ENCODE assay signal across 25 cellular contexts in genomic region chr6:85754894-85755293, GRCh38.
"Had no signal": no experiment of that assay in that cellular context is flagged by ENCODE, and none has a peak within 500 bp of the region (broad histone marks: within the 10 kb centered on the region; RNA-seq: fewer than 3 reads in every experiment).

No MANE protein-coding gene starts in this region.

- H3K27me3 ChIP-seq: brain microvascular endothelial cell, dorsolateral prefrontal cortex had no signal

- H3K27ac ChIP-seq: brain microvascular endothelial cell, coronary artery, dorsolateral prefrontal cortex, VCaP had no signal

- H3K4me3 ChIP-seq: coronary artery, dorsolateral prefrontal cortex had no signal

- DNase-seq: activated CD4-positive, alpha-beta memory T cell treated with anti-CD3 and anti-CD28 coated beads, Interleukin-2, amount 10 ng/mL, durations not matched to agents 7 days and 5 days; activated CD4-positive, alpha-beta T cell treated with anti-CD3 and anti-CD28 coated beads for 1 hour; activated CD4-positive, alpha-beta T cell treated with anti-CD3 and anti-CD28 coated beads for 4 hours; activated CD4-positive, alpha-beta T cell treated with anti-CD3 and anti-CD28 coated beads, Interleukin-2, amount 10 ng/mL, durations not matched to agents 7 days and 5 days; activated CD4-positive, alpha-beta T cell treated with anti-CD3 and anti-CD28 coated beads, Interleukin-2, amount 50 U/mL, for 4 hours; activated effector memory CD4-positive, alpha-beta T cell treated with Interleukin-2 at 50 U/mL for 16 hours; activated gamma-delta T cell treated with Interleukin-2 at 50 U/mL for 16 hours; activated naive CD4-positive, alpha-beta T cell treated with anti-CD3 and anti-CD28 coated beads, Interleukin-2, amount 50 U/mL, for 16 hours; activated naive CD4-positive, alpha-beta T cell treated with Interleukin-2 at 50 U/mL for 16 hours; activated T-cell treated with anti-CD3 and anti-CD28 coated beads, Interleukin-2, amount 50 U/mL, for 4 hours; amniotic stem cell; anterior cingulate cortex; brain microvascular endothelial cell; dorsolateral prefrontal cortex; effector memory CD4-positive, alpha-beta T cell; endodermal cell; foreskin fibroblast; head of caudate nucleus; T-helper 17 cell; T1000 had no signal

- ATAC-seq: activated T-cell treated with anti-CD3 and anti-CD28 coated beads, Interleukin-2, amount 50 U/mL, for 4 hours; activated T-helper 17 cell treated with anti-CD3 and anti-CD28 coated beads, Interleukin-2, amount 50 U/mL, for 72 hours; esophagus mucosa; T-helper 17 cell; WTC11 had no signal

- H3K36me3 ChIP-seq: brain microvascular endothelial cell had no signal
